23 cellular contexts compared by ENCODE assay signal in the genomic region with DNA sequence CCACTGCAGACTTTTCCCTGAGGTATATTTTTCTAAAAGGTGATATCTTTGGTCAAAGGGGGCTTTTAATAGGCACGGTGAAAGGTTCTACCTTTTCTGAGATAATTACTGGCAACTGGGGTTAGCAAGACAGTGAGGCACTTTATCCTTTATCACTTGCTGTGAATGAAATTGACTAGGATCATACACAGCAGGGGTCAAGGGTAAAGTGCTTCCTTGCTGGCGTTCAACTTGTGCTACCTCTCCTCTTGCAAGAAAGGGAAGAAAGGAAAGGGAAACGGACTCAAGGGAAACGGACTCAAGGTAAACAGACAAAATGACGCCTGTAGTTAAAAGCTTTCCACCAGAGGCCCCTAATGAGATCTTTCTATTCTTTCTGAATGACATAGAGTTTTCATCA.
A peak's percentile ranks its signal among the peaks of the same experiment; 100 is the strongest.
DNase-seq lines count a peak whose midpoint lies in the region; ATAC-seq and TF ChIP-seq lines count a peak whose summit lies in the region.
"Had no signal": no experiment of that assay in that cellular context is flagged by ENCODE, and none has a peak within 500 bp of the region (broad histone marks: within the 10 kb centered on the region; RNA-seq: fewer than 3 reads in every experiment).

No MANE protein-coding gene starts in this region.

- H3K4me2 ChIP-seq in hepatocyte, result peak overlapping the region; percentile 2

- 26% methylated on average over 5 of the region's 5 CpGs for WGBS in hepatocyte (ENCODE audit: low lambda C conversion rate, missing lambda C conversion rate)

- H3K4me1 ChIP-seq in hepatocyte (ENCODE audit: insufficient read depth) (no peaks in the 10 kb centered on the region), uterus (no peaks in the 10 kb centered on the region)

- H3K9me3 ChIP-seq in hepatocyte (ENCODE audit: low read depth) (no peaks in the 10 kb centered on the region), uterus (no peaks in the 10 kb centered on the region), WERI-Rb-1 (ENCODE audit: severe bottlenecking) (no peaks in the 10 kb centered on the region)
- H3K9me3 ChIP-seq: heart left ventricle, MG63 had no signal

- H4K20me1 ChIP-seq in hepatocyte (ENCODE audit: insufficient read depth, poor library complexity, severe bottlenecking), result no peaks in the 10 kb centered on the region

- no peak overlapping the region for H3K27ac ChIP-seq in hepatocyte
- H3K27ac ChIP-seq in uterus, result no peak overlapping the region
- no peak overlapping the region for H3K27ac ChIP-seq in WERI-Rb-1
- H3K27ac ChIP-seq: brain microvascular endothelial cell had no signal

- intact Hi-C loops in uterus (cut with DNase I; ENCODE audit: low total_unique reads), result no loop called here

- no peaks in the 10 kb centered on the region for H3K79me2 ChIP-seq in hepatocyte

- TF ChIP-seq CTCF in hepatocyte (IDR thresholded peaks at IDR 0.05; ENCODE audit: poor library complexity) (no peak), uterus (IDR thresholded peaks at IDR 0.05) (no peak), WERI-Rb-1 (IDR thresholded peaks at IDR 0.05; ENCODE audit: low read depth, low read length) (no peak)

- H2AFZ ChIP-seq in hepatocyte, result no peak overlapping the region

- no peak for TF ChIP-seq POLR2A in uterus (IDR thresholded peaks at IDR 0.05)

- no peaks in the 10 kb centered on the region for H3K27me3 ChIP-seq in hepatocyte
- no peaks in the 10 kb centered on the region for H3K27me3 ChIP-seq in uterus
- H3K27me3 ChIP-seq in WERI-Rb-1 (ENCODE audit: insufficient read depth, low read depth, severe bottlenecking), result no peaks in the 10 kb centered on the region
- H3K27me3 ChIP-seq: brain microvascular endothelial cell, heart left ventricle, MG63 had no signal

- no peak for ATAC-seq in HG03457 (IDR thresholded peaks at IDR 0.05; ENCODE audit: unreplicated experiment)
- ATAC-seq: stimulated activated memory B cell treated with anti-CD40 and anti-IgM and Interleukin-4, amounts not matched to agents 10 μg/mL and 1 μg/mL and 100 μg/mL, for 72 hours had no signal

- no peaks in the 10 kb centered on the region for H3K9me2 ChIP-seq in hepatocyte (replicated peaks; ENCODE audit: insufficient read depth)

- H3K4me3 ChIP-seq in hepatocyte (no peak overlapping the region), uterus (no peak overlapping the region), WERI-Rb-1 (ENCODE audit: low read depth, low read length) (no peak overlapping the region)
- H3K4me3 ChIP-seq: heart left ventricle, MG63 had no signal

- DNase-seq in NCI-H748 (lab: John Stamatoyannopoulos, UW; ENCODE audit: unreplicated experiment) (peak; percentile 45), NCI-H748 treated with DMSO at 0.1 percent for 48 hours (lab: John Stamatoyannopoulos, UW) (no peak), NCI-H2227 treated with DMSO at 0.1 percent for 48 hours (lab: John Stamatoyannopoulos, UW) (peak; percentile 97), hepatocyte (ENCODE audit: low spot score) (no peak), uterus (no peak), WERI-Rb-1 (no peak), COLO829 (ENCODE audit: low spot score) (no peak)
- DNase-seq: activated CD4-positive, alpha-beta T cell treated with anti-CD3 and anti-CD28 coated beads, Interleukin-2, amount 50 U/mL, for 48 hours; activated naive CD4-positive, alpha-beta T cell treated with anti-CD3 and anti-CD28 coated beads, Interleukin-2, amount 10 ng/mL, durations not matched to agents 7 days and 5 days; AML-193; brain microvascular endothelial cell; CD4-positive, alpha-beta T cell; effector CD8-positive, alpha-beta T cell; heart left ventricle; KBM-7; MG63; NCI-H1436 treated with DMSO at 0.1 percent for 48 hours; NCI-H2171 treated with DMSO at 0.1 percent for 48 hours; NCI-H526; SIG-M5; stimulated activated CD4-positive, alpha-beta T cell treated with anti-CD3 and anti-CD28 coated beads, Interleukin-4, amount 100 ng/mL, for 4 hours had no signal

- H3K36me3 ChIP-seq in hepatocyte (replicated peaks; ENCODE audit: insufficient read depth, low read depth), result no peaks in the 10 kb centered on the region
- H3K36me3 ChIP-seq in uterus, result no peaks in the 10 kb centered on the region
- H3K36me3 ChIP-seq in WERI-Rb-1, result no peaks in the 10 kb centered on the region
- H3K36me3 ChIP-seq: brain microvascular endothelial cell, heart left ventricle, MG63 had no signal

Comparison
In these comparisons a context has a peak if more than half of its experiments do, and no peak if none do; other contexts are left out.
1. DNase-seq: peak in NCI-H748 (single experiment) and NCI-H2227 treated with DMSO at 0.1 percent for 48 hours (single experiment); none in NCI-H748 treated with DMSO at 0.1 percent for 48 hours (single experiment), hepatocyte (single experiment), uterus (0 of 2), WERI-Rb-1 (single experiment) and COLO829 (single experiment).